15 cellular contexts compared by ENCODE assay signal in the genomic region with DNA sequence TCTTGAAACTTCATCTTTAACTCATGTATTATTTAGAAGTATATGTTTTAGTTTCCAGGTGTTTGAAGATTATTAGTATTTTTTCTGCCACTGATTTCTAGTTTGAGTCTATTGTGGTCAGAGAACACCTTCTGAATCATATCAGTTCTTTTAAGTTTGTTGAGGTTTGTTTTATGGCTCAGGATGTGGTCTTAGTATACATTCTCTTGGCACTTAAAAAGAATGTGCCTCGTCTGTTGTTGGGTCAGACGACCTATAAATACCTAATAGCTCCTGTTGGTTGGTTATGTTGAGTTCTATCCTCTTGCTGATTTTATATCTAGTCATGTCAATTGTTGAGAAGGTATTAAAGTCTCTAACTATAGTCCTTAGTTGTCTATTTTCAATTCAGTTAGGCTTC. TPM values are rescaled to one million over a fixed set of nuclear protein-coding genes. Genes with fewer than 3 reads are reported as not detected.
DNase-seq lines count a peak whose midpoint lies in the region; ATAC-seq and TF ChIP-seq lines count a peak whose summit lies in the region.
"Had no signal": no experiment of that assay in that cellular context is flagged by ENCODE, and none has a peak within 500 bp of the region (broad histone marks: within the 10 kb centered on the region; RNA-seq: fewer than 3 reads in every experiment).

No MANE protein-coding gene starts in this region.

- TF ChIP-seq CTCF in GM12864 (IDR thresholded peaks at IDR 0.05; ENCODE audit: low read depth, low read length, missing control alignments): no peak
- TF ChIP-seq CTCF in sigmoid colon (IDR thresholded peaks at IDR 0.05): no peak

- peak; percentile 52 for DNase-seq in GM12864 (ENCODE audit: low read depth)
- DNase-seq in HT1080 (ENCODE audit: low read depth): peak; percentile 18
- no peak for DNase-seq in NCI-H2171 treated with DMSO at 0.1 percent for 48 hours (lab: John Stamatoyannopoulos, UW)
- DNase-seq in activated CD4-positive, alpha-beta T cell treated with anti-CD3 and anti-CD28 coated beads for 48 hours: no peak
- no peak for DNase-seq in sigmoid colon
- DNase-seq in erythroblast (lab: John Stamatoyannopoulos, UW): no peak
- DNase-seq: activated gamma-delta T cell treated with Interleukin-2 at 50 U/mL for 16 hours, foreskin melanocyte, left ventricle myocardium inferior, NCI-H1436, pancreas, Peyer's patch had no signal

- no peak for TF ChIP-seq EP300 in sigmoid colon (IDR thresholded peaks at IDR 0.05)

- intact Hi-C loops in sigmoid colon (cut with DNase I): no loop called here

- WGBS in sigmoid colon, 2 donors: 38 to 51% methylated on average over 2 of the region's 2 CpGs

- no peaks in the 10 kb centered on the region for H3K36me3 ChIP-seq in sigmoid colon
- H3K36me3 ChIP-seq: left ventricle myocardium inferior, pancreas, Peyer's patch had no signal

- H3K4me3 ChIP-seq in GM12864 (ENCODE audit: low read depth, low read length) (no peak overlapping the region), sigmoid colon (no peak overlapping the region)
- H3K4me3 ChIP-seq: left ventricle myocardium inferior, pancreas, Peyer's patch had no signal

- H3K27ac ChIP-seq in sigmoid colon: no peak overlapping the region
- H3K27ac ChIP-seq: left ventricle myocardium inferior, pancreas, Peyer's patch had no signal

- no peaks in the 10 kb centered on the region for H3K27me3 ChIP-seq in sigmoid colon
- H3K27me3 ChIP-seq: pancreas, Peyer's patch had no signal

- H3K4me1 ChIP-seq in sigmoid colon: no peaks in the 10 kb centered on the region
- H3K4me1 ChIP-seq: left ventricle myocardium inferior, pancreas, Peyer's patch had no signal

- peak; percentile 64 for ATAC-seq in GM19397 (IDR thresholded peaks at IDR 0.05; ENCODE audit: unreplicated experiment)
- ATAC-seq in HG02943 (IDR thresholded peaks at IDR 0.05; ENCODE audit: low read depth, unreplicated experiment): peak; percentile 62
- ATAC-seq: HCT116, pancreas had no signal

- no peaks in the 10 kb centered on the region for H3K9me3 ChIP-seq in sigmoid colon
- H3K9me3 ChIP-seq: left ventricle myocardium inferior, pancreas, Peyer's patch had no signal

- TF ChIP-seq POLR2A in sigmoid colon (IDR thresholded peaks at IDR 0.05) (no peak), erythroblast (IDR thresholded peaks at IDR 0.05; ENCODE audit: low read length) (no peak)

RNA-seq across cellular contexts. Expression of gene TDRD1, which starts 15.9 kb away (rescaled TPM):
- not detected in 2 replicates for total RNA-seq in HT1080 (2014; rRNA removed; shearing (Covaris generic))
- polyA plus RNA-seq in HT1080 (2015; cell fraction: cytosol; rRNA removed): not detected in 2 replicates
- not detected in 2 replicates for polyA plus RNA-seq in HT1080 (2015; cell fraction: nucleus; rRNA removed)
- total RNA-seq in sigmoid colon: under 1 TPM in 3 of 4 donors, not detected in 1; under 0.01 to 0.28 (median 0.16) TPM
- polyA plus RNA-seq in sigmoid colon: under 1 TPM in 1 of 3 donors, not detected in 2; 0.17 TPM

RNA-seq across cellular contexts. Expression of gene CCDC186, which starts 21.1 kb away (rescaled TPM):
- total RNA-seq in HT1080 (2014; rRNA removed; shearing (Covaris generic)): 2.7 and 6.7 TPM in 2 replicates
- polyA plus RNA-seq in HT1080 (2015; cell fraction: cytosol; rRNA removed): 2.4 and 3.9 TPM in 2 replicates
- 6.4 and 9.2 TPM in 2 replicates for polyA plus RNA-seq in HT1080 (2015; cell fraction: nucleus; rRNA removed)
- total RNA-seq in sigmoid colon: 10 to 100 TPM; 17.6 to 27.1 (median 23.9) TPM
- 10 to 100 TPM in 1 of 3 donors, 1 to 10 TPM in 2; 9.6 to 16.0 (median 9.9) TPM for polyA plus RNA-seq in sigmoid colon

RNA-seq across cellular contexts. Expression of gene VWA2, which starts 44.0 kb away (rescaled TPM):
- not detected in 2 replicates for total RNA-seq in HT1080 (2014; rRNA removed; shearing (Covaris generic))
- not detected in 2 replicates for polyA plus RNA-seq in HT1080 (2015; cell fraction: cytosol; rRNA removed)
- not detected in 2 replicates for polyA plus RNA-seq in HT1080 (2015; cell fraction: nucleus; rRNA removed)
- under 1 TPM in 2 of 4 donors, not detected in 2; 0.36 to 0.55 TPM for total RNA-seq in sigmoid colon
- polyA plus RNA-seq in sigmoid colon: 1 to 10 TPM in 1 of 3 donors, under 1 TPM in 1, not detected in 1; 0.23 to 1.3 TPM
- total RNA-seq: left ventricle myocardium inferior had no signal

Comparison
In these comparisons a context has a peak if more than half of its experiments do, and no peak if none do; other contexts are left out.
1. DNase-seq: peak in GM12864 (single experiment) and HT1080 (single experiment); none in NCI-H2171 treated with DMSO at 0.1 percent for 48 hours (single experiment), activated CD4-positive, alpha-beta T cell treated with anti-CD3 and anti-CD28 coated beads for 48 hours (single experiment), sigmoid colon (single experiment) and erythroblast (0 of 2).